In genomic region chr14:22796087-22796707, GRCh38 we compare ENCODE assay signal across 17 cellular contexts. TPM values are rescaled to one million over a fixed set of nuclear protein-coding genes. Genes with fewer than 3 reads are reported as not detected.
DNase-seq lines count a peak whose midpoint lies in the region; ATAC-seq and TF ChIP-seq lines count a peak whose summit lies in the region.
"Had no signal": no experiment of that assay in that cellular context is flagged by ENCODE, and none has a peak within 500 bp of the region (broad histone marks: within the 10 kb centered on the region; RNA-seq: fewer than 3 reads in every experiment).

No MANE protein-coding gene starts in this region.

- H3K27ac ChIP-seq in neural progenitor cell (no peak overlapping the region), osteoblast (ENCODE audit: low read depth, low read length) (no peak overlapping the region)
- H3K27ac ChIP-seq: epithelial cell of prostate, ovary had no signal

- DNase-seq in glomerular visceral epithelial cell (ENCODE audit: extremely low spot score) = peak; percentile 26
- DNase-seq in neural progenitor cell (ENCODE audit: low spot score) = no peak
- DNase-seq in osteoblast (ENCODE audit: insufficient read length, low spot score, missing footprints) = no peak
- DNase-seq: activated CD4-positive, alpha-beta memory T cell treated with anti-CD3 and anti-CD28 coated beads, Interleukin-2, amount 10 ng/mL, durations not matched to agents 7 days and 5 days; activated naive CD4-positive, alpha-beta T cell treated with Interleukin-2 at 50 U/mL for 16 hours; EL; Kasumi-1; ovary; stimulated activated CD4-positive, alpha-beta T cell treated with anti-CD3 and anti-CD28 coated beads, Interleukin-2, amount 100 ng/mL, for 24 hours; stimulated activated naive CD8-positive, alpha-beta T cell treated with anti-CD3 and anti-CD28 coated beads, Interleukin-15, amount 100 ng/mL, for 72 hours; T-helper 17 cell had no signal

- H3K27me3 Mint-ChIP-seq in neural progenitor cell (ENCODE audit: insufficient read depth, low read depth) = peaks cover 8% of the 10 kb centered on the region
- peaks cover 39% of the 10 kb centered on the region for H3K27me3 Mint-ChIP-seq in activated T-helper 17 cell treated with anti-CD3 and anti-CD28 coated beads, Interleukin-2, amount 50 U/mL, for 72 hours

- H3K36me3 ChIP-seq in neural progenitor cell = no peaks in the 10 kb centered on the region
- no peaks in the 10 kb centered on the region for H3K36me3 ChIP-seq in osteoblast (ENCODE audit: insufficient read depth, low read length)
- H3K36me3 ChIP-seq: ovary had no signal

- H2AFZ ChIP-seq in neural progenitor cell (replicated peaks) = no peak overlapping the region
- H2AFZ ChIP-seq in osteoblast (ENCODE audit: low read length) = no peak overlapping the region

- no peak overlapping the region for H3K4me3 ChIP-seq in neural progenitor cell
- H3K4me3 ChIP-seq in osteoblast (ENCODE audit: insufficient read depth, low read length) = no peak overlapping the region
- H3K4me3 ChIP-seq: ovary had no signal

- no peaks in the 10 kb centered on the region for H3K9me3 Mint-ChIP-seq in neural progenitor cell
- no peaks in the 10 kb centered on the region for H3K9me3 Mint-ChIP-seq in activated T-helper 17 cell treated with anti-CD3 and anti-CD28 coated beads, Interleukin-2, amount 50 U/mL, for 72 hours
- H3K9me3 Mint-ChIP-seq: activated CD4-positive, alpha-beta memory T cell treated with anti-CD3 and anti-CD28 coated beads, Interleukin-2, amount 10 ng/mL, durations not matched to agents 7 days and 5 days; stimulated activated naive CD8-positive, alpha-beta T cell treated with anti-CD3 and anti-CD28 coated beads, Interleukin-15, amount 100 ng/mL, for 72 hours had no signal

- H3F3A ChIP-seq in neural progenitor cell (ENCODE audit: low read depth) = no peaks in the 10 kb centered on the region

- H4K20me1 ChIP-seq in neural progenitor cell (ENCODE audit: low read depth) (no peaks in the 10 kb centered on the region), osteoblast (ENCODE audit: insufficient read depth, low read length) (no peaks in the 10 kb centered on the region)

- H3K4me3 Mint-ChIP-seq in neural progenitor cell = no peak overlapping the region
- no peak overlapping the region for H3K4me3 Mint-ChIP-seq in activated T-helper 17 cell treated with anti-CD3 and anti-CD28 coated beads, Interleukin-2, amount 50 U/mL, for 72 hours
- H3K4me3 Mint-ChIP-seq: activated CD4-positive, alpha-beta memory T cell treated with anti-CD3 and anti-CD28 coated beads, Interleukin-2, amount 10 ng/mL, durations not matched to agents 7 days and 5 days; stimulated activated naive CD8-positive, alpha-beta T cell treated with anti-CD3 and anti-CD28 coated beads, Interleukin-15, amount 100 ng/mL, for 72 hours; T-helper 17 cell had no signal

- no peak overlapping the region for H3K9ac ChIP-seq in neural progenitor cell

- no peaks in the 10 kb centered on the region for H3K4me1 ChIP-seq in neural progenitor cell
- peaks cover 2% of the 10 kb centered on the region for H3K4me1 ChIP-seq in osteoblast (ENCODE audit: insufficient read depth, low read length)

- H3K4me2 ChIP-seq in neural progenitor cell (no peak overlapping the region), osteoblast (ENCODE audit: insufficient read depth, low read length) (no peak overlapping the region)

- TF ChIP-seq CTCF in neural progenitor cell (IDR thresholded peaks at IDR 0.05) (no peak), osteoblast (IDR thresholded peaks at IDR 0.05; ENCODE audit: extremely low read depth, low read depth, low read length) (no peak)

- no peak overlapping the region for H3K27ac Mint-ChIP-seq in neural progenitor cell
- H3K27ac Mint-ChIP-seq in activated T-helper 17 cell treated with anti-CD3 and anti-CD28 coated beads, Interleukin-2, amount 50 U/mL, for 72 hours = no peak overlapping the region
- H3K27ac Mint-ChIP-seq: activated CD4-positive, alpha-beta memory T cell treated with anti-CD3 and anti-CD28 coated beads, Interleukin-2, amount 10 ng/mL, durations not matched to agents 7 days and 5 days; T-helper 17 cell had no signal

- peaks cover 7% of the 10 kb centered on the region for H3K4me1 Mint-ChIP-seq in neural progenitor cell
- H3K4me1 Mint-ChIP-seq in activated T-helper 17 cell treated with anti-CD3 and anti-CD28 coated beads, Interleukin-2, amount 50 U/mL, for 72 hours = no peaks in the 10 kb centered on the region
- H3K4me1 Mint-ChIP-seq: activated CD4-positive, alpha-beta memory T cell treated with anti-CD3 and anti-CD28 coated beads, Interleukin-2, amount 10 ng/mL, durations not matched to agents 7 days and 5 days; stimulated activated naive CD8-positive, alpha-beta T cell treated with anti-CD3 and anti-CD28 coated beads, Interleukin-15, amount 100 ng/mL, for 72 hours had no signal

- H3K79me2 ChIP-seq in neural progenitor cell (ENCODE audit: low read depth) = no peaks in the 10 kb centered on the region
- H3K79me2 ChIP-seq in osteoblast (ENCODE audit: insufficient read depth, low read length) = no peaks in the 10 kb centered on the region

- no peaks in the 10 kb centered on the region for H3K36me3 Mint-ChIP-seq in neural progenitor cell
- no peaks in the 10 kb centered on the region for H3K36me3 Mint-ChIP-seq in activated T-helper 17 cell treated with anti-CD3 and anti-CD28 coated beads, Interleukin-2, amount 50 U/mL, for 72 hours (ENCODE audit: low read depth)

- H3K27me3 ChIP-seq in neural progenitor cell = no peaks in the 10 kb centered on the region
- peaks cover 19% of the 10 kb centered on the region for H3K27me3 ChIP-seq in osteoblast (ENCODE audit: insufficient read depth, low read length)
- H3K27me3 ChIP-seq: ovary had no signal

- ATAC-seq in GM18502 (IDR thresholded peaks at IDR 0.05; ENCODE audit: poor library complexity, unreplicated experiment) = peak; percentile 52
- peak; percentile 43 for ATAC-seq in GM21619 (IDR thresholded peaks at IDR 0.05; ENCODE audit: unreplicated experiment)
- ATAC-seq in HG03378 (IDR thresholded peaks at IDR 0.05; ENCODE audit: unreplicated experiment) = peak; percentile 49
- no peak for ATAC-seq in activated T-helper 17 cell treated with anti-CD3 and anti-CD28 coated beads, Interleukin-2, amount 50 U/mL, for 72 hours (replicated peaks)
- no peak for ATAC-seq in HG03135 (IDR thresholded peaks at IDR 0.05; ENCODE audit: unreplicated experiment)
- ATAC-seq: stimulated activated naive CD8-positive, alpha-beta T cell treated with anti-CD3 and anti-CD28 coated beads, Interleukin-15, amount 100 ng/mL, for 72 hours; T-helper 17 cell had no signal

- H3K9me3 ChIP-seq in neural progenitor cell (ENCODE audit: low read depth) = no peaks in the 10 kb centered on the region
- H3K9me3 ChIP-seq in osteoblast (ENCODE audit: low read depth, low read length) = no peaks in the 10 kb centered on the region
- H3K9me3 ChIP-seq: ovary had no signal

RNA-seq across cellular contexts. Expression of gene SLC7A7, which starts 19.0 kb away (rescaled TPM):
- 2.8 and 5.6 TPM in 2 replicates for total RNA-seq in neural progenitor cell (ENCODE audit: low replicate concordance)
- total RNA-seq in activated T-helper 17 cell treated with anti-CD3 and anti-CD28 coated beads, Interleukin-2, amount 50 U/mL, for 72 hours = under 1 TPM; 0.15 to 0.71 TPM
- total RNA-seq in osteoblast = 4.3 and 4.7 TPM in 2 replicates

RNA-seq across cellular contexts. Expression of gene OXA1L, which starts 29.7 kb away (rescaled TPM):
- total RNA-seq in neural progenitor cell (ENCODE audit: low replicate concordance) (101 and 116 TPM in 2 replicates), osteoblast (55.0 and 62.8 TPM in 2 replicates)
- 100 to 1,000 TPM; 110 to 152 TPM for total RNA-seq in activated T-helper 17 cell treated with anti-CD3 and anti-CD28 coated beads, Interleukin-2, amount 50 U/mL, for 72 hours

RNA-seq across cellular contexts. Expression of gene MRPL52, which starts 33.5 kb away (rescaled TPM):
- total RNA-seq in neural progenitor cell (ENCODE audit: low replicate concordance) (28.1 and 71.5 TPM in 2 replicates), osteoblast (20.3 and 31.5 TPM in 2 replicates)
- 100 to 1,000 TPM in 1 of 2 donors, 10 to 100 TPM in 1; 90.4 to 142 TPM for total RNA-seq in activated T-helper 17 cell treated with anti-CD3 and anti-CD28 coated beads, Interleukin-2, amount 50 U/mL, for 72 hours

RNA-seq across cellular contexts. Expression of gene MMP14, which starts 40.2 kb away (rescaled TPM):
- total RNA-seq in neural progenitor cell (ENCODE audit: low replicate concordance) = 15.1 and 25.2 TPM in 2 replicates
- 1 to 10 TPM; 1.5 to 2.1 TPM for total RNA-seq in activated T-helper 17 cell treated with anti-CD3 and anti-CD28 coated beads, Interleukin-2, amount 50 U/mL, for 72 hours
- total RNA-seq in osteoblast = 580 and 649 TPM in 2 replicates

Comparison
In these comparisons a context has a peak if more than half of its experiments do, and no peak if none do; other contexts are left out.
1. ATAC-seq: peak in GM18502 (single experiment), GM21619 (single experiment) and HG03378 (single experiment); none in activated T-helper 17 cell treated with anti-CD3 and anti-CD28 coated beads, Interleukin-2, amount 50 U/mL, for 72 hours (single experiment) and HG03135 (single experiment).